21 cellular contexts compared by ENCODE assay signal in genomic region chr1:5959087-5959486, GRCh38.
"Had no signal": no experiment of that assay in that cellular context is flagged by ENCODE, and none has a peak within 500 bp of the region (broad histone marks: within the 10 kb centered on the region; RNA-seq: fewer than 3 reads in every experiment).

No MANE protein-coding gene starts in this region.

- H3K36me3 ChIP-seq: brain microvascular endothelial cell, cardiac muscle cell had no signal

- H3K9me3 Mint-ChIP-seq: activated CD4-positive, alpha-beta memory T cell treated with anti-CD3 and anti-CD28 coated beads, Interleukin-2, amount 10 ng/mL, durations not matched to agents 7 days and 5 days; activated naive CD8-positive, alpha-beta T cell treated with anti-CD3 and anti-CD28 coated beads for 36 hours had no signal

- ATAC-seq: activated CD4-positive, alpha-beta T cell treated with anti-CD3 and anti-CD28 coated beads for 36 hours; K562; PC-3; T-helper 17 cell had no signal

- H3K27ac Mint-ChIP-seq: activated CD4-positive, alpha-beta memory T cell treated with anti-CD3 and anti-CD28 coated beads, Interleukin-2, amount 10 ng/mL, durations not matched to agents 7 days and 5 days; activated CD4-positive, alpha-beta T cell treated with anti-CD3 and anti-CD28 coated beads for 36 hours; activated naive CD8-positive, alpha-beta T cell treated with anti-CD3 and anti-CD28 coated beads for 36 hours; T-helper 17 cell had no signal

- H3K27ac ChIP-seq: brain microvascular endothelial cell, cardiac muscle cell, VCaP had no signal

- H3K27me3 ChIP-seq: brain microvascular endothelial cell, cardiac muscle cell had no signal

- H3K27me3 Mint-ChIP-seq: activated CD4-positive, alpha-beta memory T cell treated with anti-CD3 and anti-CD28 coated beads, Interleukin-2, amount 10 ng/mL, durations not matched to agents 7 days and 5 days; activated CD4-positive, alpha-beta T cell treated with anti-CD3 and anti-CD28 coated beads for 36 hours; activated naive CD8-positive, alpha-beta T cell treated with anti-CD3 and anti-CD28 coated beads for 36 hours; T-helper 17 cell had no signal

- H3K4me3 Mint-ChIP-seq: activated CD4-positive, alpha-beta memory T cell treated with anti-CD3 and anti-CD28 coated beads, Interleukin-2, amount 10 ng/mL, durations not matched to agents 7 days and 5 days; activated CD4-positive, alpha-beta T cell treated with anti-CD3 and anti-CD28 coated beads for 36 hours; activated naive CD8-positive, alpha-beta T cell treated with anti-CD3 and anti-CD28 coated beads for 36 hours; T-helper 17 cell had no signal

- H3K4me3 ChIP-seq: cardiac muscle cell, K562 had no signal

- DNase-seq: activated CD4-positive, alpha-beta memory T cell treated with anti-CD3 and anti-CD28 coated beads, Interleukin-2, amount 10 ng/mL, durations not matched to agents 7 days and 5 days; activated CD4-positive, alpha-beta T cell treated with anti-CD3 and anti-CD28 coated beads for 36 hours; activated CD4-positive, alpha-beta T cell treated with anti-CD3 and anti-CD28 coated beads, Interleukin-2, amount 50 U/mL, for 1 hour; activated naive CD8-positive, alpha-beta T cell treated with anti-CD3 and anti-CD28 coated beads for 36 hours; activated T-cell treated with anti-CD3 and anti-CD28 coated beads for 4 hours; activated T-cell treated with anti-CD3 and anti-CD28 coated beads, Interleukin-2, amount 50 U/mL, for 48 hours; brain microvascular endothelial cell; Karpas-422; MM.1S; NCI-H1105; NCI-H1436; NCI-H1694 treated with DMSO at 0.1 percent for 48 hours; NCI-H2029 treated with DMSO at 0.1 percent for 48 hours; NCI-H510A treated with DMSO at 0.1 percent for 48 hours; NCI-H69; PC-3; SIG-M5; T-helper 17 cell had no signal
